ENCODE assay signal across 1 cellular context in the genomic region with DNA sequence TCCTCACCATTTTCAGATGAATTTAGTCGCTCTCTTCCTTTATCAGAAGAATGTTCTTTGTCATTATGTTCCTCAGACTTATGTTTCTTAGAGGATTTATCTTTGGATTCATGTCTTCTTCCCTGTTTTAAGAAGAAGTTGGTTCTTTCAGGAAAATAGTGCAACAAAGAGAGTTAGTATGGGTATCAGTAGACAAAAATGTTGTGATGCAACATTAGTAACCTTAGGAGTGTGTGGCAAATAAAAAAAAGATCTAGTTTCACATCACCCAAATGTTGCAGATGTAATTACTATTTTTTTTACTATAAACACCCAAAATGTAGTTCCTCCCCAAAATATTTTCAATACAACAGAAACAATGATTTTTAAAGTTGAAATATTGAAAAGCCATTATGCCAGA.
TF ChIP-seq lines count a peak whose summit lies in the region.

No MANE protein-coding gene starts in this region.

TF ChIP-seq in WTC11, 78 proteins besides CTCF, POLR2A, EP300 and RAD21:
- TF ChIP-seq, protein P1, sequence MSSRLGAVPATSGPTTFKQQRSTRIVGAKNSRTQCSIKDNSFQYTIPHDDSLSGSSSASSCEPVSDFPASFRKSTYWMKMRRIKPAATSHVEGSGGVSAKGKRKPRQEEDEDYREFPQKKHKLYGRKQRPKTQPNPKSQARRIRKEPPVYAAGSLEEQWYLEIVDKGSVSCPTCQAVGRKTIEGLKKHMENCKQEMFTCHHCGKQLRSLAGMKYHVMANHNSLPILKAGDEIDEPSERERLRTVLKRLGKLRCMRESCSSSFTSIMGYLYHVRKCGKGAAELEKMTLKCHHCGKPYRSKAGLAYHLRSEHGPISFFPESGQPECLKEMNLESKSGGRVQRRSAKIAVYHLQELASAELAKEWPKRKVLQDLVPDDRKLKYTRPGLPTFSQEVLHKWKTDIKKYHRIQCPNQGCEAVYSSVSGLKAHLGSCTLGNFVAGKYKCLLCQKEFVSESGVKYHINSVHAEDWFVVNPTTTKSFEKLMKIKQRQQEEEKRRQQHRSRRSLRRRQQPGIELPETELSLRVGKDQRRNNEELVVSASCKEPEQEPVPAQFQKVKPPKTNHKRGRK (CRISPR knock-in tag; IDR thresholded peaks at IDR 0.05; ENCODE audit: borderline replicate concordance): no peak
- TF ChIP-seq GRHL2 (CRISPR knock-in tag; IDR thresholded peaks at IDR 0.05; ENCODE audit: insufficient replicate concordance, severe bottlenecking) (no peak), TEAD1 (CRISPR knock-in tag; IDR thresholded peaks at IDR 0.05) (no peak), NFE2L1 (CRISPR knock-in tag; IDR thresholded peaks at IDR 0.05) (no peak), ZNF416 (CRISPR knock-in tag; IDR thresholded peaks at IDR 0.05) (no peak), NFATC4 (CRISPR knock-in tag; IDR thresholded peaks at IDR 0.05) (no peak), SMAD4 (CRISPR knock-in tag; IDR thresholded peaks at IDR 0.05) (no peak), SMAD3 (CRISPR knock-in tag; IDR thresholded peaks at IDR 0.05; ENCODE audit: borderline replicate concordance) (no peak), E2F4 (CRISPR knock-in tag; IDR thresholded peaks at IDR 0.05; ENCODE audit: borderline replicate concordance, low read depth) (no peak), CREM (CRISPR knock-in tag; IDR thresholded peaks at IDR 0.05) (no peak), PRDM15 (CRISPR knock-in tag; IDR thresholded peaks at IDR 0.05) (no peak), TEAD4 (CRISPR knock-in tag; IDR thresholded peaks at IDR 0.05) (no peak), ATF1 (CRISPR knock-in tag; IDR thresholded peaks at IDR 0.05) (no peak), MXD4 (CRISPR knock-in tag; IDR thresholded peaks at IDR 0.05; ENCODE audit: borderline replicate concordance) (no peak), ZNF425 (CRISPR knock-in tag; conservative IDR thresholded peaks at IDR 0.05) (no peak), ESRRA (CRISPR knock-in tag; IDR thresholded peaks at IDR 0.05; ENCODE audit: borderline replicate concordance) (no peak)
